15 cellular contexts compared by ENCODE assay signal in the genomic region with DNA sequence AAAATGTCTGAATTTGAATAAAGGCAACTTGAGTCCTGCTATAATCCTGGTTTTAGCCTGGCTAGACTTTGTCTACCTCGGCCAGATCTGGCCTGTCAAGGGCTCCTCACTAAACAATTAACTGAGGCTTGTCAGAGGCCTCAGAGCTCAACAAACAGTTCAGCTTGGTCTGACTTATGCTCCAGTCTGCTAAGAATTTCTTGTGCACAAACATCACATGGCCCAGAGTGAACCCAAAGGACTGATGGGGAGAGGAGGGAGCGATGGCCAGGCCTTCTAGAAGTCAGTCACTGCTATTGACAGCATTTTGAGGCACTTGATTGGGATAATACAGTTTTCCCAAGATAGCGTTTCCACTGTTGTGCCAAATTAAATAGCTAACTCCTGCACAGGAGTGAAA.
DNase-seq lines count a peak whose midpoint lies in the region; ATAC-seq and TF ChIP-seq lines count a peak whose summit lies in the region.
"Had no signal": no experiment of that assay in that cellular context is flagged by ENCODE, and none has a peak within 500 bp of the region (broad histone marks: within the 10 kb centered on the region; RNA-seq: fewer than 3 reads in every experiment).

No MANE protein-coding gene starts in this region.

- ATAC-seq in GM23338 (no peak), HG03460 (IDR thresholded peaks at IDR 0.05; ENCODE audit: unreplicated experiment) (no peak), HG03571 (IDR thresholded peaks at IDR 0.05; ENCODE audit: unreplicated experiment) (no peak)
- ATAC-seq: CD8-positive, alpha-beta T cell had no signal

- no peak for TF ChIP-seq RAD21 in liver (IDR thresholded peaks at IDR 0.05)

- 0 out of 2 replicates have a peak overlapping the region, but pooled peaks have one; percentile 52 for H2AFZ ChIP-seq in GM23338
- H2AFZ ChIP-seq in hepatocyte = no peak overlapping the region
- H2AFZ ChIP-seq in trophoblast cell (ENCODE audit: insufficient read depth, low read length, poor library complexity) = no peak overlapping the region

- H3K14ac ChIP-seq in trophoblast cell (ENCODE audit: low read length) = no peak overlapping the region

- no peak overlapping the region for H2BK12ac ChIP-seq in trophoblast cell (ENCODE audit: low read length)

- H4K8ac ChIP-seq in trophoblast cell (ENCODE audit: low read depth, low read length) = no peak overlapping the region

- H3K27me3 ChIP-seq in GM23338 (ENCODE audit: insufficient read depth) = no peaks in the 10 kb centered on the region
- H3K27me3 ChIP-seq in hepatocyte = no peaks in the 10 kb centered on the region
- no peaks in the 10 kb centered on the region for H3K27me3 ChIP-seq in liver (ENCODE audit: control insufficient read depth in 4 of 4, insufficient read depth in 4 of 4, low read length in 3 of 4)
- no peaks in the 10 kb centered on the region for H3K27me3 ChIP-seq in trophoblast cell (ENCODE audit: insufficient read depth, low read length)
- H3K27me3 ChIP-seq: BLaER1 treated with 17β-estradiol and CSF1 and Interleukin-3, amounts not matched to agents 10 nM and 100 nM had no signal

- peak overlapping the region; percentile 29 for H4K91ac ChIP-seq in trophoblast cell (ENCODE audit: low read depth, low read length)

- H4K20me1 ChIP-seq in GM23338 (replicated peaks; ENCODE audit: insufficient read depth) (no peaks in the 10 kb centered on the region), hepatocyte (ENCODE audit: insufficient read depth, poor library complexity, severe bottlenecking) (no peaks in the 10 kb centered on the region)
- H4K20me1 ChIP-seq: BLaER1 treated with 17β-estradiol and CSF1 and Interleukin-3, amounts not matched to agents 10 nM and 100 nM had no signal

- H2BK5ac ChIP-seq in trophoblast cell (ENCODE audit: low read depth, low read length, poor library complexity) = no peak overlapping the region

- H3K4me3 Mint-ChIP-seq in GM23338 = no peak overlapping the region
- H3K4me3 Mint-ChIP-seq: B cell; CD8-positive, alpha-beta T cell; H9 had no signal

- H3K36me3 ChIP-seq in GM23338 (ENCODE audit: insufficient read depth) (no peaks in the 10 kb centered on the region), hepatocyte (replicated peaks; ENCODE audit: insufficient read depth, low read depth) (no peaks in the 10 kb centered on the region), liver (ENCODE audit: control insufficient read depth in 4 of 4, insufficient read depth in 3 of 4, low read depth in 1 of 4, low read length in 3 of 4) (no peaks in the 10 kb centered on the region), trophoblast cell (ENCODE audit: control insufficient read depth in 1 of 2, insufficient read depth in 2 of 2, low read length in 2 of 2) (no peaks in the 10 kb centered on the region)
- H3K36me3 ChIP-seq: BLaER1 treated with 17β-estradiol and CSF1 and Interleukin-3, amounts not matched to agents 10 nM and 100 nM had no signal

- H3F3A ChIP-seq in GM23338 (replicated peaks; ENCODE audit: low read depth) = no peaks in the 10 kb centered on the region

- H2AK5ac ChIP-seq in trophoblast cell (ENCODE audit: low read length) = no peak overlapping the region

- peaks cover 2% of the 10 kb centered on the region; the same call in 2 of the 3 replicates for H3K4me1 Mint-ChIP-seq in GM23338
- H3K4me1 Mint-ChIP-seq: B cell, H9 had no signal

- TF ChIP-seq CTCF in GM23338 (conservative IDR thresholded peaks at IDR 0.05; ENCODE audit: low read depth in 2 of 2) = no peak
- TF ChIP-seq CTCF in hepatocyte (IDR thresholded peaks at IDR 0.05; ENCODE audit: poor library complexity) = no peak
- TF ChIP-seq CTCF in liver (IDR thresholded peaks at IDR 0.05; ENCODE audit: low read depth, low read length, missing input control) = no peak

- no peaks in the 10 kb centered on the region for H3K79me1 ChIP-seq in trophoblast cell (ENCODE audit: low read length)

- H3K79me2 ChIP-seq in GM23338 (replicated peaks; ENCODE audit: insufficient read depth) (no peaks in the 10 kb centered on the region), hepatocyte (no peaks in the 10 kb centered on the region), trophoblast cell (ENCODE audit: control insufficient read depth, insufficient read depth, low read length, poor library complexity) (no peaks in the 10 kb centered on the region)

- H2BK120ac ChIP-seq in trophoblast cell (ENCODE audit: insufficient read depth, low read length, poor library complexity) = no peak overlapping the region

- DNase-seq in GM23338 (ENCODE audit: low spot score) = no peak
- DNase-seq in hepatocyte (ENCODE audit: low spot score) = no peak
- DNase-seq in trophoblast cell = no peak
- DNase-seq in NCI-H524 treated with DMSO at 0.1 percent for 48 hours (lab: John Stamatoyannopoulos, UW) = no peak
- DNase-seq: Calu3; CD8-positive, alpha-beta T cell; DMS79 treated with DMSO at 0.1 percent for 48 hours; GF-D8; GOT3; H9 had no signal

- H3K9ac ChIP-seq in liver (ENCODE audit: low read depth in 1 of 2, low read length in 2 of 2) (peak overlapping the region; percentile 19 to 53), trophoblast cell (ENCODE audit: low read length) (no peak overlapping the region)
- H3K9ac ChIP-seq: BLaER1 treated with 17β-estradiol and CSF1 and Interleukin-3, amounts not matched to agents 10 nM and 100 nM had no signal

- H3K4me2 ChIP-seq in GM23338 = no peak overlapping the region
- H3K4me2 ChIP-seq in hepatocyte = no peak overlapping the region
- no peak overlapping the region for H3K4me2 ChIP-seq in trophoblast cell (ENCODE audit: low read length)
- H3K4me2 ChIP-seq: BLaER1 treated with 17β-estradiol and CSF1 and Interleukin-3, amounts not matched to agents 10 nM and 100 nM had no signal

- peaks cover 10% of the 10 kb centered on the region; the same call in 2 of the 3 replicates for H3K9me3 Mint-ChIP-seq in GM23338
- H3K9me3 Mint-ChIP-seq: CD8-positive, alpha-beta T cell had no signal

- no peak overlapping the region for H3K27ac ChIP-seq in GM23338 (ENCODE audit: low read depth)
- H3K27ac ChIP-seq in hepatocyte = peak overlapping the region; percentile 85
- H3K27ac ChIP-seq in liver (ENCODE audit: low read depth in 1 of 2, low read length in 2 of 2) = peak overlapping the region; percentile 94 to 98
- no peak overlapping the region for H3K27ac ChIP-seq in trophoblast cell (ENCODE audit: low read depth, low read length)
- H3K27ac ChIP-seq: BLaER1 treated with 17β-estradiol and CSF1 and Interleukin-3, amounts not matched to agents 10 nM and 100 nM had no signal

- H3K27me3 Mint-ChIP-seq in GM23338 (ENCODE audit: insufficient read depth, low read depth, poor library complexity) = no peaks in the 10 kb centered on the region

- no peak overlapping the region for H3K23ac ChIP-seq in trophoblast cell (ENCODE audit: low read length)

- no peak overlapping the region for H3K27ac Mint-ChIP-seq in GM23338
- H3K27ac Mint-ChIP-seq: B cell; CD8-positive, alpha-beta T cell had no signal

- H3K9me3 ChIP-seq in hepatocyte (ENCODE audit: low read depth) (no peaks in the 10 kb centered on the region), liver (ENCODE audit: control insufficient read depth in 4 of 4, low read length in 3 of 4) (no peaks in the 10 kb centered on the region), trophoblast cell (ENCODE audit: insufficient read depth, low read depth, low read length) (no peaks in the 10 kb centered on the region)

- 83% methylated on average over 3 of the region's 3 CpGs for WGBS in hepatocyte (ENCODE audit: low lambda C conversion rate, missing lambda C conversion rate)
- 77% methylated on average over 3 of the region's 3 CpGs for WGBS in liver
- WGBS in trophoblast cell (ENCODE audit: extremely low coverage, insufficient coverage, insufficient read length) = no CpG with 5 or more reads among the region's 3 CpGs

- H3K4me3 ChIP-seq in GM23338 = no peak overlapping the region
- no peak overlapping the region for H3K4me3 ChIP-seq in hepatocyte
- H3K4me3 ChIP-seq in liver (ENCODE audit: low read depth in 1 of 3, low read length in 3 of 3) = no peak overlapping the region
- H3K4me3 ChIP-seq in trophoblast cell (ENCODE audit: low read depth, low read length) = no peak overlapping the region
- H3K4me3 ChIP-seq: BLaER1 treated with 17β-estradiol and CSF1 and Interleukin-3, amounts not matched to agents 10 nM and 100 nM had no signal

- H3K18ac ChIP-seq in trophoblast cell (ENCODE audit: low read length) = no peak overlapping the region

- H3K4ac ChIP-seq in trophoblast cell (ENCODE audit: low read depth, low read length) = no peak overlapping the region

- no peak overlapping the region for H4K12ac ChIP-seq in trophoblast cell (ENCODE audit: low read depth, low read length)

- H3K9me2 ChIP-seq in GM23338 (ENCODE audit: insufficient read depth) (0 out of 2 replicates have a peak, but pooled peaks cover 7% of the 10 kb centered on the region), hepatocyte (replicated peaks; ENCODE audit: insufficient read depth) (no peaks in the 10 kb centered on the region)

- H3K4me1 ChIP-seq in GM23338 (ENCODE audit: insufficient read depth) (peaks cover 4% of the 10 kb centered on the region; the same call in 1 of the 2 replicates), hepatocyte (ENCODE audit: insufficient read depth) (peaks cover 16% of the 10 kb centered on the region), liver (ENCODE audit: control insufficient read depth in 4 of 4, insufficient read depth in 4 of 4, low read length in 3 of 4) (peaks cover 0 to 30% (median 4%) of the 10 kb centered on the region in 4 donors), trophoblast cell (ENCODE audit: control insufficient read depth in 1 of 2, insufficient read depth in 2 of 2, low read length in 2 of 2) (peaks cover 2 to 3% of the 10 kb centered on the region in 2 experiments)
- H3K4me1 ChIP-seq: BLaER1 treated with 17β-estradiol and CSF1 and Interleukin-3, amounts not matched to agents 10 nM and 100 nM had no signal

- H3K36me3 Mint-ChIP-seq in GM23338 (ENCODE audit: low read depth) = peaks cover 6% of the 10 kb centered on the region; the same call in 2 of the 3 replicates
- H3K36me3 Mint-ChIP-seq: CD8-positive, alpha-beta T cell had no signal

TF ChIP-seq in GM23338, 12 proteins besides CTCF, POLR2A, EP300 and RAD21 (continues in another document):
- TF ChIP-seq ZNF331 (CRISPR knock-in tag; IDR thresholded peaks at IDR 0.05; ENCODE audit: low read depth) = no peak
- no peak for TF ChIP-seq EZH2phosphoT487 (IDR thresholded peaks at IDR 0.05; ENCODE audit: unreplicated experiment)
- no peak for TF ChIP-seq JUNB (IDR thresholded peaks at IDR 0.05; ENCODE audit: unreplicated experiment)
- no peak for TF ChIP-seq POLR2AphosphoS5 (IDR thresholded peaks at IDR 0.05; ENCODE audit: low read depth)

TF ChIP-seq in liver, 16 proteins besides CTCF, POLR2A, EP300 and RAD21 (continues in another document):
- TF ChIP-seq, protein P1, sequence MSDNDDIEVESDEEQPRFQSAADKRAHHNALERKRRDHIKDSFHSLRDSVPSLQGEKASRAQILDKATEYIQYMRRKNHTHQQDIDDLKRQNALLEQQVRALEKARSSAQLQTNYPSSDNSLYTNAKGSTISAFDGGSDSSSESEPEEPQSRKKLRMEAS (IDR thresholded peaks at IDR 0.05) = peak; percentile 10

Comparison
In these comparisons a context has a peak if more than half of its experiments do, and no peak if none do; other contexts are left out.
1. H3K27ac ChIP-seq: peak in hepatocyte (single experiment) and liver (2 of 2); none in GM23338 (single experiment) and trophoblast cell (single experiment).